10 cellular contexts compared by ENCODE assay signal in the genomic region with DNA sequence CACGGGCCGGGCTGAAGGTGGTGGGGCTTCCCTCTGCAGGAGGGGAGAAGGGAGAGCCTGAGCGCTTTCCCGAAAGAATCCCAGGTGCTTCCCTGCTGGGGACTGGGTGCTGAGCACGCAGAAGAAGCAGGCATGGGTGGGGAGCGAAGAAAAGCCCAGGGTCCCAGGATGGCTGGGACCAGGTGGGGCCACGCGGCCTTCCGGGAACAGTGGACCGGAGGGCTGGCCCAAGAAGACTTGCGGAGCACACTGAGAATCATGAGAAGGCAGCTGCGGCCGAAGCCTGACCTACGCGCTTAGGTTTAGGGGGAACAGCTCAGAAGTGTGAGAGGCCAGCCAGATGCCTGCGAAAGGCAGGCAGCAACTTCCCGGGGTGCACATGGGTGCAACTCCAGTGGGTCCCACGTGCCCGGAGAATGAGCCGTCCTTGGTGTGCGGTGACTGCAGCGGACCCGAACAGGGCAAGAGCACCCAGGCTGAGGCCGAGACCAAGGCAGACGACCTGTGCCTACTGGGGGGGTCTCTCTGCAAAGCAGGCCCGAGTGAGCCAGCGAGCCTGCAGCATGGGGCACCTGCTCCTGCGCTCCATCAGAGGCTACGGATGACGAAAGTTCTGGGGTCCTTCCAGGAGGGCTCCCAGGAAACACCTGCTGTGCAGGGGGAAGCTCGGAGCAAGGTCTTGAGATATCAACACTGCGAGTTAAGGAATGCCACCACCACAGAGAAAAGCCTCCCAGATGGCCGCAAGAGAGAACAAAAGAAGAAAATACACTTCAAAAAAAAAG.
"Had no signal": no experiment of that assay in that cellular context is flagged by ENCODE, and none has a peak within 500 bp of the region (broad histone marks: within the 10 kb centered on the region; RNA-seq: fewer than 3 reads in every experiment).

No MANE protein-coding gene starts in this region.

- H3K27me3 ChIP-seq: adrenal gland, esophagus squamous epithelium had no signal

- H3K27me3 Mint-ChIP-seq: activated naive CD4-positive, alpha-beta T cell treated with anti-CD3 and anti-CD28 coated beads, Interleukin-2, amount 10 ng/mL, durations not matched to agents 7 days and 5 days had no signal

- H3K27ac Mint-ChIP-seq: activated T-helper 2 cell treated with anti-CD3 and anti-CD28 coated beads, Interferon-gamma antibody, Interleukin-2, Interleukin-4, amounts not matched to agents 10 μg/mL and 5 μg/mL and 100 μg/mL, durations not matched to agents 14 hours and 24 hours and 36 hours had no signal

- ATAC-seq: left lobe of liver, right cardiac atrium had no signal

- H3K4me3 ChIP-seq: adrenal gland, esophagus squamous epithelium had no signal

- H3K4me1 Mint-ChIP-seq: activated naive CD4-positive, alpha-beta T cell treated with anti-CD3 and anti-CD28 coated beads, Interleukin-2, amount 10 ng/mL, durations not matched to agents 7 days and 5 days had no signal

- DNase-seq: activated CD4-positive, alpha-beta T cell treated with anti-CD3 and anti-CD28 coated beads for 48 hours; activated CD8-positive, alpha-beta memory T cell treated with anti-CD3 and anti-CD28 coated beads for 24 hours; activated naive CD4-positive, alpha-beta T cell treated with anti-CD3 and anti-CD28 coated beads, Interleukin-2, amount 10 ng/mL, durations not matched to agents 7 days and 5 days; esophagus squamous epithelium; head of caudate nucleus; small intestine had no signal

- H3K9me3 ChIP-seq: adrenal gland, esophagus squamous epithelium had no signal

- H3K27ac ChIP-seq: esophagus squamous epithelium had no signal

- H3K9me3 Mint-ChIP-seq: activated naive CD4-positive, alpha-beta T cell treated with anti-CD3 and anti-CD28 coated beads, Interleukin-2, amount 10 ng/mL, durations not matched to agents 7 days and 5 days; activated T-helper 2 cell treated with anti-CD3 and anti-CD28 coated beads, Interferon-gamma antibody, Interleukin-2, Interleukin-4, amounts not matched to agents 10 μg/mL and 5 μg/mL and 100 μg/mL, durations not matched to agents 14 hours and 24 hours and 36 hours had no signal

- H3K4me3 Mint-ChIP-seq: activated naive CD4-positive, alpha-beta T cell treated with anti-CD3 and anti-CD28 coated beads, Interleukin-2, amount 10 ng/mL, durations not matched to agents 7 days and 5 days had no signal
